In the genomic region with DNA sequence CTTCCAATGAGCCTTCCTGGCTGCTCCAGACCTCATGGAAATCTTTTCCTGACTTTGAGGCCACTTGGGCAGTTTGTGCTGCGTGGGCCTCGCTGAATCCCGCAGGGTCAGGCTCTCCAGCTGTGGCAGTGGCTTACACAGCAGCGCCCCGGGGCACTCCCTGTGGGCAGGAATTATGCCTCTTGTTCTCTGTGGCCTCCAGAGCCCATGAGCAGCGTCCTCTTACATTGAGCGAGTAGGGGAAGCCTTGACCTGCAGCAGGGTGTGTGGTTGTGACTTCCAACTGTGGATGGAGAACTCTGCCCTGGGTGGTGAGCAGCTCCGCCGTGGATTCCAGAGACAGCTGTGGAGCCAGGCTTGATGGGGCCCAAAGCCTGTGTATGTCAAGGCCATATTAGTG, we compare ENCODE assay signal across 26 cellular contexts.
"Had no signal": no experiment of that assay in that cellular context is flagged by ENCODE, and none has a peak within 500 bp of the region (broad histone marks: within the 10 kb centered on the region; RNA-seq: fewer than 3 reads in every experiment).

No MANE protein-coding gene starts in this region.

- H3K27me3 ChIP-seq: stomach, transverse colon had no signal

- ATAC-seq: activated CD4-positive, CD25-positive, alpha-beta regulatory T cell treated with anti-CD3 and anti-CD28 coated beads, Interleukin-2, amount 50 U/mL, for 24 hours; naive thymus-derived CD4-positive, alpha-beta T cell; right cardiac atrium; stimulated activated effector memory CD8-positive, alpha-beta T cell treated with anti-CD3 and anti-CD28 coated beads, Interleukin-12 subunit alpha, Interleukin-12 subunit beta, amount 100 ng/mL, for 72 hours; T-helper 17 cell had no signal

- H3K9me3 Mint-ChIP-seq: activated naive CD4-positive, alpha-beta T cell treated with anti-CD3 and anti-CD28 coated beads, Interleukin-2, amount 10 ng/mL, durations not matched to agents 7 days and 5 days; activated naive CD8-positive, alpha-beta T cell treated with anti-CD3 and anti-CD28 coated beads, Interleukin-2, amount 10 ng/mL, durations not matched to agents 7 days and 5 days; activated T-helper 1 cell treated with anti-CD3 and anti-CD28 coated beads, Interleukin-12 subunit alpha, Interleukin-12 subunit beta, Interleukin-2, Interleukin-4 antibody, amounts not matched to agents 30 ng/mL and 10 ng/mL and 1 ng/mL, durations not matched to agents 14 hours and 24 hours and 36 hours; neural crest cell; stimulated activated effector memory CD8-positive, alpha-beta T cell treated with anti-CD3 and anti-CD28 coated beads, Interleukin-12 subunit alpha, Interleukin-12 subunit beta, amount 100 ng/mL, for 72 hours had no signal

- H3K27ac ChIP-seq: esophagus squamous epithelium, transverse colon, WERI-Rb-1 had no signal

- H3K36me3 Mint-ChIP-seq: activated naive CD4-positive, alpha-beta T cell treated with anti-CD3 and anti-CD28 coated beads, Interleukin-2, amount 10 ng/mL, durations not matched to agents 7 days and 5 days; activated naive CD8-positive, alpha-beta T cell treated with anti-CD3 and anti-CD28 coated beads, Interleukin-2, amount 10 ng/mL, durations not matched to agents 7 days and 5 days; naive thymus-derived CD4-positive, alpha-beta T cell; stimulated activated effector memory CD8-positive, alpha-beta T cell treated with anti-CD3 and anti-CD28 coated beads, Interleukin-12 subunit alpha, Interleukin-12 subunit beta, amount 100 ng/mL, for 72 hours had no signal

- H3K36me3 ChIP-seq: esophagus squamous epithelium, left ventricle myocardium inferior, stomach, transverse colon, WERI-Rb-1 had no signal

- H3K9me3 ChIP-seq: esophagus squamous epithelium, left ventricle myocardium inferior, stomach, transverse colon had no signal

- H3K27me3 Mint-ChIP-seq: activated naive CD4-positive, alpha-beta T cell treated with anti-CD3 and anti-CD28 coated beads, Interleukin-2, amount 10 ng/mL, durations not matched to agents 7 days and 5 days; activated naive CD8-positive, alpha-beta T cell treated with anti-CD3 and anti-CD28 coated beads, Interleukin-2, amount 10 ng/mL, durations not matched to agents 7 days and 5 days had no signal

- DNase-seq: activated CD4-positive, alpha-beta T cell treated with anti-CD3 and anti-CD28 coated beads for 48 hours; activated CD4-positive, alpha-beta T cell treated with anti-CD3 and anti-CD28 coated beads, Interleukin-2, amount 50 U/mL, for 48 hours; activated CD8-positive, alpha-beta memory T cell treated with anti-CD3 and anti-CD28 coated beads, Interleukin-2, amount 50 U/mL, for 4 hours; activated effector memory CD4-positive, alpha-beta T cell treated with anti-CD3 and anti-CD28 coated beads, Interleukin-2, amount 50 U/mL, for 16 hours; activated naive CD4-positive, alpha-beta T cell treated with anti-CD3 and anti-CD28 coated beads, Interleukin-2, amount 10 ng/mL, durations not matched to agents 7 days and 5 days; activated naive CD8-positive, alpha-beta T cell treated with anti-CD3 and anti-CD28 coated beads, Interleukin-2, amount 10 ng/mL, durations not matched to agents 7 days and 5 days; activated T-cell treated with anti-CD3 and anti-CD28 coated beads, Interleukin-2, amount 50 U/mL, for 1 hour; central memory CD4-positive, alpha-beta T cell; effector CD4-positive, alpha-beta T cell; esophagus squamous epithelium; foreskin melanocyte; islet precursor cell; left ventricle myocardium inferior; naive thymus-derived CD4-positive, alpha-beta T cell; occipital lobe; stimulated activated CD4-positive, alpha-beta T cell treated with anti-CD3 and anti-CD28 coated beads, Interleukin-2, amount 100 ng/mL, for 48 hours; stomach; T-helper 17 cell; T1000; transverse colon; WERI-Rb-1 had no signal

- H3K4me3 Mint-ChIP-seq: activated naive CD4-positive, alpha-beta T cell treated with anti-CD3 and anti-CD28 coated beads, Interleukin-2, amount 10 ng/mL, durations not matched to agents 7 days and 5 days; activated naive CD8-positive, alpha-beta T cell treated with anti-CD3 and anti-CD28 coated beads, Interleukin-2, amount 10 ng/mL, durations not matched to agents 7 days and 5 days; activated T-helper 1 cell treated with anti-CD3 and anti-CD28 coated beads, Interleukin-12 subunit alpha, Interleukin-12 subunit beta, Interleukin-2, Interleukin-4 antibody, amounts not matched to agents 30 ng/mL and 10 ng/mL and 1 ng/mL, durations not matched to agents 14 hours and 24 hours and 36 hours; naive thymus-derived CD4-positive, alpha-beta T cell; neural crest cell; stimulated activated effector memory CD8-positive, alpha-beta T cell treated with anti-CD3 and anti-CD28 coated beads, Interleukin-12 subunit alpha, Interleukin-12 subunit beta, amount 100 ng/mL, for 72 hours; T-helper 17 cell had no signal

- H3K27ac Mint-ChIP-seq: activated naive CD4-positive, alpha-beta T cell treated with anti-CD3 and anti-CD28 coated beads, Interleukin-2, amount 10 ng/mL, durations not matched to agents 7 days and 5 days; activated naive CD8-positive, alpha-beta T cell treated with anti-CD3 and anti-CD28 coated beads, Interleukin-2, amount 10 ng/mL, durations not matched to agents 7 days and 5 days; activated T-helper 1 cell treated with anti-CD3 and anti-CD28 coated beads, Interleukin-12 subunit alpha, Interleukin-12 subunit beta, Interleukin-2, Interleukin-4 antibody, amounts not matched to agents 30 ng/mL and 10 ng/mL and 1 ng/mL, durations not matched to agents 14 hours and 24 hours and 36 hours; naive thymus-derived CD4-positive, alpha-beta T cell; stimulated activated effector memory CD8-positive, alpha-beta T cell treated with anti-CD3 and anti-CD28 coated beads, Interleukin-12 subunit alpha, Interleukin-12 subunit beta, amount 100 ng/mL, for 72 hours; T-helper 17 cell had no signal

- H3K4me3 ChIP-seq: esophagus squamous epithelium, left ventricle myocardium inferior, stomach, transverse colon had no signal

- H3K4me1 Mint-ChIP-seq: activated naive CD4-positive, alpha-beta T cell treated with anti-CD3 and anti-CD28 coated beads, Interleukin-2, amount 10 ng/mL, durations not matched to agents 7 days and 5 days; activated naive CD8-positive, alpha-beta T cell treated with anti-CD3 and anti-CD28 coated beads, Interleukin-2, amount 10 ng/mL, durations not matched to agents 7 days and 5 days; naive thymus-derived CD4-positive, alpha-beta T cell; stimulated activated effector memory CD8-positive, alpha-beta T cell treated with anti-CD3 and anti-CD28 coated beads, Interleukin-12 subunit alpha, Interleukin-12 subunit beta, amount 100 ng/mL, for 72 hours had no signal
